11 cellular contexts compared by ENCODE assay signal in genomic region chr11:1873048-1873812, GRCh38. TPM values are rescaled to one million over a fixed set of nuclear protein-coding genes. Genes with fewer than 3 reads are reported as not detected.
DNase-seq lines count a peak whose midpoint lies in the region; ATAC-seq and TF ChIP-seq lines count a peak whose summit lies in the region.
"Had no signal": no experiment of that assay in that cellular context is flagged by ENCODE, and none has a peak within 500 bp of the region (broad histone marks: within the 10 kb centered on the region; RNA-seq: fewer than 3 reads in every experiment).

No MANE protein-coding gene starts in this region.

- H3K9me3 ChIP-seq in left lung = no peaks in the 10 kb centered on the region
- no peaks in the 10 kb centered on the region for H3K9me3 ChIP-seq in suprapubic skin

- no peak for TF ChIP-seq POLR2A in suprapubic skin (IDR thresholded peaks at IDR 0.05)

- peak overlapping the region; percentile 75 for H3K4me3 Mint-ChIP-seq in central memory CD8-positive, alpha-beta T cell
- H3K4me3 Mint-ChIP-seq in activated CD4-positive, alpha-beta T cell treated with anti-CD3 and anti-CD28 coated beads for 36 hours = no peak overlapping the region
- H3K4me3 Mint-ChIP-seq: neural crest cell had no signal

- no peaks in the 10 kb centered on the region for H3K9me3 Mint-ChIP-seq in central memory CD8-positive, alpha-beta T cell
- no peaks in the 10 kb centered on the region for H3K9me3 Mint-ChIP-seq in activated CD4-positive, alpha-beta T cell treated with anti-CD3 and anti-CD28 coated beads for 36 hours (ENCODE audit: low read depth)
- H3K9me3 Mint-ChIP-seq: neural crest cell had no signal

- H3K4me3 ChIP-seq in left lung (no peak overlapping the region), suprapubic skin (peak overlapping the region; percentile 43)

- TF ChIP-seq CTCF in left lung (IDR thresholded peaks at IDR 0.05) = no peak
- no peak for TF ChIP-seq CTCF in suprapubic skin (IDR thresholded peaks at IDR 0.05)

- DNase-seq in activated T-cell treated with anti-CD3 and anti-CD28 coated beads, Interleukin-2, amount 50 U/mL, for 1 hour = peak; percentile 12
- no peak for DNase-seq in activated T-cell treated with anti-CD3 and anti-CD28 coated beads, Interleukin-2, amount 50 U/mL, for 48 hours
- DNase-seq in central memory CD8-positive, alpha-beta T cell (ENCODE audit: low spot score in 2 of 2) = no peak
- DNase-seq in left lung = peak; percentile 26 to 51
- peak in 1 of 2 donors; percentile 73 for DNase-seq in suprapubic skin (ENCODE audit: low spot score in 2 of 2)
- no peak for DNase-seq in DMS153 (lab: John Stamatoyannopoulos, UW)
- no peak for DNase-seq in activated CD4-positive, alpha-beta T cell treated with anti-CD3 and anti-CD28 coated beads for 36 hours
- DNase-seq: effector CD4-positive, alpha-beta T cell; NCI-H748 treated with DMSO at 0.1 percent for 48 hours had no signal

- H3K27ac ChIP-seq in left lung = no peak overlapping the region
- H3K27ac ChIP-seq in suprapubic skin = peak overlapping the region; percentile 77

- intact Hi-C loops in left lung (cut with DNase I) = no loop called here
- intact Hi-C loops in activated CD4-positive, alpha-beta T cell treated with anti-CD3 and anti-CD28 coated beads for 36 hours (cut with DNase I, micrococcal nuclease) = no loop called here

- H3K4me1 ChIP-seq in left lung (peaks cover 3 to 38% of the 10 kb centered on the region in 2 donors), suprapubic skin (peaks cover 94% of the 10 kb centered on the region)

- H3K27me3 ChIP-seq in left lung (peaks cover 0 to 48% of the 10 kb centered on the region in 2 donors), suprapubic skin (no peaks in the 10 kb centered on the region)

- H3K36me3 ChIP-seq in left lung = no peaks in the 10 kb centered on the region
- no peaks in the 10 kb centered on the region for H3K36me3 ChIP-seq in suprapubic skin

- H3K4me1 Mint-ChIP-seq in central memory CD8-positive, alpha-beta T cell = peaks cover 68% of the 10 kb centered on the region
- H3K4me1 Mint-ChIP-seq in activated CD4-positive, alpha-beta T cell treated with anti-CD3 and anti-CD28 coated beads for 36 hours = peaks cover 49% of the 10 kb centered on the region

- ATAC-seq in central memory CD8-positive, alpha-beta T cell (replicated peaks; ENCODE audit: extremely low read depth, poor library complexity, severe bottlenecking) = no peak
- ATAC-seq in left lung (no peak), GM18909 (IDR thresholded peaks at IDR 0.05; ENCODE audit: poor library complexity, unreplicated experiment) (no peak)
- no peak for ATAC-seq in activated CD4-positive, alpha-beta T cell treated with anti-CD3 and anti-CD28 coated beads for 36 hours

- WGBS in suprapubic skin = 13% methylated on average over 10 of the region's 11 CpGs

- CTCF ChIA-PET in activated CD4-positive, alpha-beta T cell treated with anti-CD3 and anti-CD28 coated beads for 36 hours (lab: Charles Lee) = no interaction called here

- TF ChIP-seq EP300 in suprapubic skin (IDR thresholded peaks at IDR 0.05) = no peak

- POLR2A ChIA-PET in activated CD4-positive, alpha-beta T cell treated with anti-CD3 and anti-CD28 coated beads for 36 hours (lab: Charles Lee) = no interaction called here

- H3K27me3 Mint-ChIP-seq in central memory CD8-positive, alpha-beta T cell = no peaks in the 10 kb centered on the region
- no peaks in the 10 kb centered on the region for H3K27me3 Mint-ChIP-seq in activated CD4-positive, alpha-beta T cell treated with anti-CD3 and anti-CD28 coated beads for 36 hours

- H3K27ac Mint-ChIP-seq in central memory CD8-positive, alpha-beta T cell (ENCODE audit: low read depth) = peak overlapping the region; percentile 93
- no peak overlapping the region for H3K27ac Mint-ChIP-seq in activated CD4-positive, alpha-beta T cell treated with anti-CD3 and anti-CD28 coated beads for 36 hours

- peaks cover 27% of the 10 kb centered on the region for H3K36me3 Mint-ChIP-seq in central memory CD8-positive, alpha-beta T cell (ENCODE audit: insufficient read depth)
- H3K36me3 Mint-ChIP-seq in activated CD4-positive, alpha-beta T cell treated with anti-CD3 and anti-CD28 coated beads for 36 hours (ENCODE audit: low read depth) = peaks cover 2% of the 10 kb centered on the region

RNA-seq across cellular contexts. Expression of gene PRR33, which starts 18.5 kb away (rescaled TPM):
- not detected for total RNA-seq in left lung
- total RNA-seq in suprapubic skin = not detected
- under 1 TPM; 0.07 to 0.09 TPM for total RNA-seq in activated CD4-positive, alpha-beta T cell treated with anti-CD3 and anti-CD28 coated beads for 36 hours
- total RNA-seq: neural crest cell had no signal

RNA-seq across cellular contexts. Expression of gene LSP1, which starts 20.3 kb away (rescaled TPM):
- total RNA-seq in left lung (10 to 100 TPM; 29.8 to 76.6 TPM), suprapubic skin (100 to 1,000 TPM in 2 of 4 donors, 10 to 100 TPM in 2; 70.4 to 134 (median 107) TPM)
- 100 to 1,000 TPM; 193 to 227 TPM for total RNA-seq in activated CD4-positive, alpha-beta T cell treated with anti-CD3 and anti-CD28 coated beads for 36 hours
- total RNA-seq: neural crest cell had no signal

RNA-seq across cellular contexts. Expression of gene TNNI2, which starts 34.4 kb away (rescaled TPM):
- 1 to 10 TPM; 3.4 to 8.5 TPM for total RNA-seq in left lung
- total RNA-seq in suprapubic skin = 10 to 100 TPM; 17.4 to 63.6 (median 27.2) TPM
- total RNA-seq in activated CD4-positive, alpha-beta T cell treated with anti-CD3 and anti-CD28 coated beads for 36 hours = not detected
- total RNA-seq: neural crest cell had no signal

RNA-seq across cellular contexts. Expression of gene SYT8, which starts 38.4 kb away (rescaled TPM):
- 1 to 10 TPM; 6.0 to 8.8 TPM for total RNA-seq in left lung
- 100 to 1,000 TPM; 141 to 280 (median 193) TPM for total RNA-seq in suprapubic skin
- total RNA-seq in activated CD4-positive, alpha-beta T cell treated with anti-CD3 and anti-CD28 coated beads for 36 hours = not detected
- total RNA-seq: neural crest cell had no signal

RNA-seq across cellular contexts. Expression of gene TNNT3, which starts 46.3 kb away (rescaled TPM):
- total RNA-seq in left lung (1 to 10 TPM; 2.0 to 3.0 TPM), suprapubic skin (10 to 100 TPM in 1 of 4 donors, 1 to 10 TPM in 3; 1.5 to 12.9 (median 4.8) TPM)
- total RNA-seq in activated CD4-positive, alpha-beta T cell treated with anti-CD3 and anti-CD28 coated beads for 36 hours = 1 to 10 TPM; 2.1 TPM
- total RNA-seq: neural crest cell had no signal

Comparison
In these comparisons a context has a peak if more than half of its experiments do, and no peak if none do; other contexts are left out.
1. DNase-seq: peak in activated T-cell treated with anti-CD3 and anti-CD28 coated beads, Interleukin-2, amount 50 U/mL, for 1 hour (single experiment) and left lung (2 of 2); none in activated T-cell treated with anti-CD3 and anti-CD28 coated beads, Interleukin-2, amount 50 U/mL, for 48 hours (0 of 2), central memory CD8-positive, alpha-beta T cell (0 of 2), DMS153 (single experiment) and activated CD4-positive, alpha-beta T cell treated with anti-CD3 and anti-CD28 coated beads for 36 hours (single experiment).
2. RNA of gene TNNI2, which starts 34.4 kb away (total RNA-seq): 17.4 to 63.6 TPM in suprapubic skin and 3.4 to 8.5 TPM in left lung; not detected in activated CD4-positive, alpha-beta T cell treated with anti-CD3 and anti-CD28 coated beads for 36 hours; every median in the first group is over 4 times any median in the second.